8 cellular contexts compared by ENCODE assay signal in genomic region chr9:128218518-128219389, GRCh38. TPM values are rescaled to one million over a fixed set of nuclear protein-coding genes. Genes with fewer than 3 reads are reported as not detected.
DNase-seq lines count a peak whose midpoint lies in the region; ATAC-seq and TF ChIP-seq lines count a peak whose summit lies in the region.

No MANE protein-coding gene starts in this region.

- H3K4me1 Mint-ChIP-seq in endothelial cell (ENCODE audit: unreplicated experiment): peaks cover 7% of the 10 kb centered on the region

- no peaks in the 10 kb centered on the region for H3K9me3 Mint-ChIP-seq in endothelial cell (ENCODE audit: unreplicated experiment)

- H3K27ac Mint-ChIP-seq in endothelial cell (ENCODE audit: unreplicated experiment): no peak overlapping the region

- peak overlapping the region; percentile 76 for H3K4me3 Mint-ChIP-seq in endothelial cell (ENCODE audit: unreplicated experiment)

- peaks cover 3% of the 10 kb centered on the region for H3K36me3 Mint-ChIP-seq in endothelial cell (ENCODE audit: low read depth, unreplicated experiment)

- TF ChIP-seq CTCF in endothelial cell (IDR thresholded peaks at IDR 0.05; ENCODE audit: unreplicated experiment): no peak

- peak; percentile 96 for DNase-seq in NCI-H748 (lab: John Stamatoyannopoulos, UW; ENCODE audit: unreplicated experiment)
- peak; percentile 89 for DNase-seq in activated CD8-positive, alpha-beta memory T cell treated with anti-CD3 and anti-CD28 coated beads, Interleukin-2, amount 50 U/mL, for 24 hours (ENCODE audit: extremely low read depth)
- peak; percentile 87 for DNase-seq in endothelial cell (ENCODE audit: low spot score)
- DNase-seq in mesenteric fat pad (ENCODE audit: low spot score): peak; percentile 97
- DNase-seq in stimulated activated CD8-positive, alpha-beta memory T cell treated with anti-CD3 and anti-CD28 coated beads, Interleukin-15, amount 100 ng/mL, for 24 hours (ENCODE audit: low read depth): peak; percentile 81
- no peak for DNase-seq in KBM-7

- H3K27me3 Mint-ChIP-seq in endothelial cell (ENCODE audit: unreplicated experiment): peaks cover 8% of the 10 kb centered on the region

- in situ Hi-C loops in KBM-7 (cut with MboI; ENCODE audit: low pct_unique_long_range_greater_than_20kb, low sequenced_read_pairs): no loop called here

- peak; percentile 92 for ATAC-seq in GM18498 (IDR thresholded peaks at IDR 0.05; ENCODE audit: unreplicated experiment)
- peak; percentile 81 for ATAC-seq in HG02884 (IDR thresholded peaks at IDR 0.05; ENCODE audit: unreplicated experiment)

RNA-seq across cellular contexts. Expression of gene DNM1, which starts 15.6 kb away (rescaled TPM):
- total RNA-seq in endothelial cell (ENCODE audit: unreplicated experiment) (8.0 TPM), mesenteric fat pad (24.1 TPM)

RNA-seq across cellular contexts. Expression of gene CIZ1, which starts 27.4 kb away (rescaled TPM):
- 156 TPM for total RNA-seq in endothelial cell (ENCODE audit: unreplicated experiment)
- total RNA-seq in mesenteric fat pad: 100.0 TPM

RNA-seq across cellular contexts. Expression of gene GOLGA2, which starts 57.1 kb away (rescaled TPM):
- total RNA-seq in endothelial cell (ENCODE audit: unreplicated experiment) (69.4 TPM), mesenteric fat pad (130 TPM)

RNA-seq across cellular contexts. Expression of gene SWI5, which starts 57.3 kb away (rescaled TPM):
- total RNA-seq in endothelial cell (ENCODE audit: unreplicated experiment) (26.8 TPM), mesenteric fat pad (16.0 TPM)

RNA-seq across cellular contexts. Expression of gene BBLN, which starts 58.7 kb away (rescaled TPM):
- total RNA-seq in endothelial cell (ENCODE audit: unreplicated experiment) (62.1 TPM), mesenteric fat pad (63.7 TPM)
